15 cellular contexts compared by ENCODE assay signal in the genomic region with DNA sequence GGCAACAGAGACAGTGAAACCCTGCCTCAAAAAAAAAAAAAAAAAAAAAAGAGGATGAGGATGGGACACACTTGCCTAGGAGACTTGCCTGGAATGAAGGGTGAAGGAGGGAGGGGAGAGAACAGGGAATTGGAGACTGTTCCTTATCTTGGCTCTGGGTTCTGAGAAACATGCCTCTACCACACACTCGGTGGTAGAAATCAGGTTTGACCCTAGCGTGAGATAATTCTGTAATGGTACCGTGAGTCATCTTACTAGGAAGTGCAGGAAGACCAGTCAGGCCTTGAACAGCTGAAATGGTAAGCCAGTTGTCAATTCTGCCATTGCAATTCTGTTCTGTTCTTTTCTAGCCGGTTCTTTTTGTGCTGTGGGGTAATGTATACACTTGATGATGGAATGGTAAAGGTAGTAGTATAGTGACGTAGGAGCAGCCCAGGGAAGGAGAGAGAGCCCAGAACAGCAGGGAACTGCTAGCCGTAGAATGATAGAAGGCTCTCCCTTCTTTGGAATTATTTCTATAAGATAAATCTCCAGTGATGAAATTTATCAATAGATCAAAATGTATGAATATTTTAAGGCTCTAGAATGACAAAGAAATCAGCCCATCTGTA. TPM values are rescaled to one million over a fixed set of nuclear protein-coding genes. Genes with fewer than 3 reads are reported as not detected.
A peak's percentile ranks its signal among the peaks of the same experiment; 100 is the strongest.
DNase-seq lines count a peak whose midpoint lies in the region; ATAC-seq lines count a peak whose summit lies in the region.
"Had no signal": no experiment of that assay in that cellular context is flagged by ENCODE, and none has a peak within 500 bp of the region (broad histone marks: within the 10 kb centered on the region; RNA-seq: fewer than 3 reads in every experiment).

No MANE protein-coding gene starts in this region.

- H3K27me3 ChIP-seq in effector memory CD4-positive, alpha-beta T cell (replicated peaks; ENCODE audit: control insufficient read depth, insufficient read depth, low read length, poor library complexity, severe bottlenecking), result no peaks in the 10 kb centered on the region
- H3K27me3 ChIP-seq: heart right ventricle had no signal

- peak; percentile 83 for DNase-seq in ELR (ENCODE audit: low read depth)
- DNase-seq in M059J (ENCODE audit: low read depth), result peak; percentile 80
- DNase-seq in amniotic epithelial cell (ENCODE audit: low read depth), result peak; percentile 85
- DNase-seq in lung microvascular endothelial cell (ENCODE audit: low read depth in 2 of 2), result peak; percentile 19 to 89
- DNase-seq in NCI-H748 (lab: John Stamatoyannopoulos, UW; ENCODE audit: unreplicated experiment), result no peak
- no peak for DNase-seq in NCI-H1417 treated with DMSO at 0.1 percent for 48 hours (lab: John Stamatoyannopoulos, UW)
- no peak for DNase-seq in effector memory CD4-positive, alpha-beta T cell
- DNase-seq: central memory CD4-positive, alpha-beta T cell; heart right ventricle; Kasumi-1; NCI-H2081 treated with DMSO at 0.1 percent for 48 hours; NCI-H82; stimulated activated CD4-positive, alpha-beta T cell treated with anti-CD3 and anti-CD28 coated beads, Interleukin-15, amount 100 ng/mL, for 24 hours had no signal

- H3K36me3 ChIP-seq in effector memory CD4-positive, alpha-beta T cell (ENCODE audit: control insufficient read depth, insufficient read depth, low read length), result no peaks in the 10 kb centered on the region

- no peaks in the 10 kb centered on the region for H3K9me3 ChIP-seq in effector memory CD4-positive, alpha-beta T cell (ENCODE audit: control insufficient read depth, low read length)
- H3K9me3 ChIP-seq: heart right ventricle had no signal

- no peak overlapping the region for H3K27ac ChIP-seq in effector memory CD4-positive, alpha-beta T cell (ENCODE audit: insufficient read depth, low read length, poor library complexity, severe bottlenecking)

- H3K4me3 ChIP-seq in effector memory CD4-positive, alpha-beta T cell (ENCODE audit: insufficient read depth, low read depth, low read length, poor library complexity, severe bottlenecking), result no peak overlapping the region
- H3K4me3 ChIP-seq: heart right ventricle had no signal

- no peaks in the 10 kb centered on the region for H3K4me1 ChIP-seq in effector memory CD4-positive, alpha-beta T cell (ENCODE audit: control insufficient read depth, insufficient read depth, low read length, poor library complexity, severe bottlenecking)

- ATAC-seq in HG03439 (IDR thresholded peaks at IDR 0.05; ENCODE audit: unreplicated experiment), result no peak
- ATAC-seq: activated naive CD4-positive, alpha-beta T cell treated with anti-CD3 and anti-CD28 coated beads, Interleukin-2, amount 50 U/mL, for 72 hours; heart right ventricle had no signal

RNA-seq across cellular contexts. Expression of gene AMBRA1, which starts 3.9 kb away (rescaled TPM):
- total RNA-seq in M059J (2014; rRNA removed; shearing (Covaris generic)), result 28.6 and 32.2 TPM in 2 replicates
- total RNA-seq in lung microvascular endothelial cell, result 12.4 and 15.3 TPM in 2 replicates

RNA-seq across cellular contexts. Expression of gene HARBI1, which starts 19.3 kb away (rescaled TPM):
- 5.3 and 6.4 TPM in 2 replicates for total RNA-seq in M059J (2014; rRNA removed; shearing (Covaris generic))
- 3.5 and 5.0 TPM in 2 replicates for total RNA-seq in lung microvascular endothelial cell

RNA-seq across cellular contexts. Expression of gene ATG13, which starts 19.6 kb away (rescaled TPM):
- 83.7 and 95.0 TPM in 2 replicates for total RNA-seq in M059J (2014; rRNA removed; shearing (Covaris generic))
- total RNA-seq in lung microvascular endothelial cell, result 47.5 and 52.8 TPM in 2 replicates

Comparison
In these comparisons a context has a peak if more than half of its experiments do, and no peak if none do; other contexts are left out.
1. DNase-seq: peak in ELR (single experiment), M059J (single experiment), amniotic epithelial cell (single experiment) and lung microvascular endothelial cell (2 of 2); none in NCI-H748 (single experiment), NCI-H1417 treated with DMSO at 0.1 percent for 48 hours (single experiment) and effector memory CD4-positive, alpha-beta T cell (0 of 3).